In the genomic region with DNA sequence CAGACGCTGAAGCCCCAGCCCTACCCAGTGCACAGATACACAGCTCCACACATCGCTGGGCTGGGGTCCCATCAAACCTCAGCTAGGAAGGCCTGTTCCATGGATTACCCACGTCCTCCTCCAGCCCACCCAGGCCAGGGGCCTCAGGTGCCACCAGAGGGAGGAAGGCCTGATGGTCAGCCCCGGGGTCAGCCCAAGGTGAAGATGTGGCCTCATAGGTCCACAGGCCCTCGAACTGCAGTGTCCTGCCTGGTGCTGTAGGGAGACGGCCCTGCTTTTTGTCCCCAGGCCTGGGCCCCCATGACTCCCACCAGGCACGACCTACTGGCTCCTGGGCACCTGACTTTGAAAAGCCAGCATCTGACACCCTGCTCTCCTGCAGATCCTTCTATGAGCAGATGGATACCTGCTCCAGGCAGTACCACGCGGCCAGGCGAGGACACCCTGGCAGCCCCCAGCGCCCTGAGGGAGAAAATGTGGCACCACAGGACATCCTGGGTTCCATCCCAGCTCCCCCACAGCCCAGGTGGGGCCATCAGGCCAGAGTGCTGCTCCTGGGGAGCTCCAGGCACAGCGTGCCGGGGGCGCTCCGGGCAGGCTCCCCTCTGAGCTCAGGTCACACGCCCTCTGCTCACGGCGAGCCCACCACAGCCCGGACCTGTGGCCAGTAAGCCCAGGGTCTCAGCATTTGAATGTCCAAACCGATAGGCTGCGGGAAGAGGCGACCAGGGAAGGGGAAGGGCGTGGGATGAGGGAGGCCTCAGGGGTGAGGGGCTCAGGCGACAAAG, we compare ENCODE assay signal across 2 cellular contexts.
TF ChIP-seq lines count a peak whose summit lies in the region.

No MANE protein-coding gene starts in this region.

TF ChIP-seq in GM23338, 12 proteins besides CTCF, POLR2A, EP300 and RAD21:
- TF ChIP-seq, protein P1, sequence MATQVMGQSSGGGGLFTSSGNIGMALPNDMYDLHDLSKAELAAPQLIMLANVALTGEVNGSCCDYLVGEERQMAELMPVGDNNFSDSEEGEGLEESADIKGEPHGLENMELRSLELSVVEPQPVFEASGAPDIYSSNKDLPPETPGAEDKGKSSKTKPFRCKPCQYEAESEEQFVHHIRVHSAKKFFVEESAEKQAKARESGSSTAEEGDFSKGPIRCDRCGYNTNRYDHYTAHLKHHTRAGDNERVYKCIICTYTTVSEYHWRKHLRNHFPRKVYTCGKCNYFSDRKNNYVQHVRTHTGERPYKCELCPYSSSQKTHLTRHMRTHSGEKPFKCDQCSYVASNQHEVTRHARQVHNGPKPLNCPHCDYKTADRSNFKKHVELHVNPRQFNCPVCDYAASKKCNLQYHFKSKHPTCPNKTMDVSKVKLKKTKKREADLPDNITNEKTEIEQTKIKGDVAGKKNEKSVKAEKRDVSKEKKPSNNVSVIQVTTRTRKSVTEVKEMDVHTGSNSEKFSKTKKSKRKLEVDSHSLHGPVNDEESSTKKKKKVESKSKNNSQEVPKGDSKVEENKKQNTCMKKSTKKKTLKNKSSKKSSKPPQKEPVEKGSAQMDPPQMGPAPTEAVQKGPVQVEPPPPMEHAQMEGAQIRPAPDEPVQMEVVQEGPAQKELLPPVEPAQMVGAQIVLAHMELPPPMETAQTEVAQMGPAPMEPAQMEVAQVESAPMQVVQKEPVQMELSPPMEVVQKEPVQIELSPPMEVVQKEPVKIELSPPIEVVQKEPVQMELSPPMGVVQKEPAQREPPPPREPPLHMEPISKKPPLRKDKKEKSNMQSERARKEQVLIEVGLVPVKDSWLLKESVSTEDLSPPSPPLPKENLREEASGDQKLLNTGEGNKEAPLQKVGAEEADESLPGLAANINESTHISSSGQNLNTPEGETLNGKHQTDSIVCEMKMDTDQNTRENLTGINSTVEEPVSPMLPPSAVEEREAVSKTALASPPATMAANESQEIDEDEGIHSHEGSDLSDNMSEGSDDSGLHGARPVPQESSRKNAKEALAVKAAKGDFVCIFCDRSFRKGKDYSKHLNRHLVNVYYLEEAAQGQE (IDR thresholded peaks at IDR 0.05; ENCODE audit: unreplicated experiment) = no peak
- TF ChIP-seq JUNB (IDR thresholded peaks at IDR 0.05; ENCODE audit: unreplicated experiment) (no peak), EZH2 (IDR thresholded peaks at IDR 0.05; ENCODE audit: low read depth, unreplicated experiment) (no peak), ZNF114 (CRISPR knock-in tag; IDR thresholded peaks at IDR 0.05) (no peak), CREB1 (CRISPR knock-in tag; IDR thresholded peaks at IDR 0.05; ENCODE audit: low read depth) (no peak), EZH2phosphoT487 (IDR thresholded peaks at IDR 0.05; ENCODE audit: unreplicated experiment) (no peak), NANOG (IDR thresholded peaks at IDR 0.05; ENCODE audit: borderline replicate concordance) (no peak)

TF ChIP-seq in H1, 55 proteins besides CTCF, POLR2A, EP300 and RAD21:
- no peak for TF ChIP-seq YY1 (IDR thresholded peaks at IDR 0.05; ENCODE audit: low read depth, low read length)
- TF ChIP-seq, protein P2, sequence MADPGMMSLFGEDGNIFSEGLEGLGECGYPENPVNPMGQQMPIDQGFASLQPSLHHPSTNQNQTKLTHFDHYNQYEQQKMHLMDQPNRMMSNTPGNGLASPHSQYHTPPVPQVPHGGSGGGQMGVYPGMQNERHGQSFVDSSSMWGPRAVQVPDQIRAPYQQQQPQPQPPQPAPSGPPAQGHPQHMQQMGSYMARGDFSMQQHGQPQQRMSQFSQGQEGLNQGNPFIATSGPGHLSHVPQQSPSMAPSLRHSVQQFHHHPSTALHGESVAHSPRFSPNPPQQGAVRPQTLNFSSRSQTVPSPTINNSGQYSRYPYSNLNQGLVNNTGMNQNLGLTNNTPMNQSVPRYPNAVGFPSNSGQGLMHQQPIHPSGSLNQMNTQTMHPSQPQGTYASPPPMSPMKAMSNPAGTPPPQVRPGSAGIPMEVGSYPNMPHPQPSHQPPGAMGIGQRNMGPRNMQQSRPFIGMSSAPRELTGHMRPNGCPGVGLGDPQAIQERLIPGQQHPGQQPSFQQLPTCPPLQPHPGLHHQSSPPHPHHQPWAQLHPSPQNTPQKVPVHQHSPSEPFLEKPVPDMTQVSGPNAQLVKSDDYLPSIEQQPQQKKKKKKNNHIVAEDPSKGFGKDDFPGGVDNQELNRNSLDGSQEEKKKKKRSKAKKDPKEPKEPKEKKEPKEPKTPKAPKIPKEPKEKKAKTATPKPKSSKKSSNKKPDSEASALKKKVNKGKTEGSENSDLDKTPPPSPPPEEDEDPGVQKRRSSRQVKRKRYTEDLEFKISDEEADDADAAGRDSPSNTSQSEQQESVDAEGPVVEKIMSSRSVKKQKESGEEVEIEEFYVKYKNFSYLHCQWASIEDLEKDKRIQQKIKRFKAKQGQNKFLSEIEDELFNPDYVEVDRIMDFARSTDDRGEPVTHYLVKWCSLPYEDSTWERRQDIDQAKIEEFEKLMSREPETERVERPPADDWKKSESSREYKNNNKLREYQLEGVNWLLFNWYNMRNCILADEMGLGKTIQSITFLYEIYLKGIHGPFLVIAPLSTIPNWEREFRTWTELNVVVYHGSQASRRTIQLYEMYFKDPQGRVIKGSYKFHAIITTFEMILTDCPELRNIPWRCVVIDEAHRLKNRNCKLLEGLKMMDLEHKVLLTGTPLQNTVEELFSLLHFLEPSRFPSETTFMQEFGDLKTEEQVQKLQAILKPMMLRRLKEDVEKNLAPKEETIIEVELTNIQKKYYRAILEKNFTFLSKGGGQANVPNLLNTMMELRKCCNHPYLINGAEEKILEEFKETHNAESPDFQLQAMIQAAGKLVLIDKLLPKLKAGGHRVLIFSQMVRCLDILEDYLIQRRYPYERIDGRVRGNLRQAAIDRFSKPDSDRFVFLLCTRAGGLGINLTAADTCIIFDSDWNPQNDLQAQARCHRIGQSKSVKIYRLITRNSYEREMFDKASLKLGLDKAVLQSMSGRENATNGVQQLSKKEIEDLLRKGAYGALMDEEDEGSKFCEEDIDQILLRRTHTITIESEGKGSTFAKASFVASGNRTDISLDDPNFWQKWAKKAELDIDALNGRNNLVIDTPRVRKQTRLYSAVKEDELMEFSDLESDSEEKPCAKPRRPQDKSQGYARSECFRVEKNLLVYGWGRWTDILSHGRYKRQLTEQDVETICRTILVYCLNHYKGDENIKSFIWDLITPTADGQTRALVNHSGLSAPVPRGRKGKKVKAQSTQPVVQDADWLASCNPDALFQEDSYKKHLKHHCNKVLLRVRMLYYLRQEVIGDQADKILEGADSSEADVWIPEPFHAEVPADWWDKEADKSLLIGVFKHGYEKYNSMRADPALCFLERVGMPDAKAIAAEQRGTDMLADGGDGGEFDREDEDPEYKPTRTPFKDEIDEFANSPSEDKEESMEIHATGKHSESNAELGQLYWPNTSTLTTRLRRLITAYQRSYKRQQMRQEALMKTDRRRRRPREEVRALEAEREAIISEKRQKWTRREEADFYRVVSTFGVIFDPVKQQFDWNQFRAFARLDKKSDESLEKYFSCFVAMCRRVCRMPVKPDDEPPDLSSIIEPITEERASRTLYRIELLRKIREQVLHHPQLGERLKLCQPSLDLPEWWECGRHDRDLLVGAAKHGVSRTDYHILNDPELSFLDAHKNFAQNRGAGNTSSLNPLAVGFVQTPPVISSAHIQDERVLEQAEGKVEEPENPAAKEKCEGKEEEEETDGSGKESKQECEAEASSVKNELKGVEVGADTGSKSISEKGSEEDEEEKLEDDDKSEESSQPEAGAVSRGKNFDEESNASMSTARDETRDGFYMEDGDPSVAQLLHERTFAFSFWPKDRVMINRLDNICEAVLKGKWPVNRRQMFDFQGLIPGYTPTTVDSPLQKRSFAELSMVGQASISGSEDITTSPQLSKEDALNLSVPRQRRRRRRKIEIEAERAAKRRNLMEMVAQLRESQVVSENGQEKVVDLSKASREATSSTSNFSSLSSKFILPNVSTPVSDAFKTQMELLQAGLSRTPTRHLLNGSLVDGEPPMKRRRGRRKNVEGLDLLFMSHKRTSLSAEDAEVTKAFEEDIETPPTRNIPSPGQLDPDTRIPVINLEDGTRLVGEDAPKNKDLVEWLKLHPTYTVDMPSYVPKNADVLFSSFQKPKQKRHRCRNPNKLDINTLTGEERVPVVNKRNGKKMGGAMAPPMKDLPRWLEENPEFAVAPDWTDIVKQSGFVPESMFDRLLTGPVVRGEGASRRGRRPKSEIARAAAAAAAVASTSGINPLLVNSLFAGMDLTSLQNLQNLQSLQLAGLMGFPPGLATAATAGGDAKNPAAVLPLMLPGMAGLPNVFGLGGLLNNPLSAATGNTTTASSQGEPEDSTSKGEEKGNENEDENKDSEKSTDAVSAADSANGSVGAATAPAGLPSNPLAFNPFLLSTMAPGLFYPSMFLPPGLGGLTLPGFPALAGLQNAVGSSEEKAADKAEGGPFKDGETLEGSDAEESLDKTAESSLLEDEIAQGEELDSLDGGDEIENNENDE (IDR thresholded peaks at IDR 0.05; ENCODE audit: insufficient replicate concordance, low read length) = no peak
- TF ChIP-seq BRCA1 (IDR thresholded peaks at IDR 0.05; ENCODE audit: low read depth, low read length) = no peak
- TF ChIP-seq, protein P3, sequence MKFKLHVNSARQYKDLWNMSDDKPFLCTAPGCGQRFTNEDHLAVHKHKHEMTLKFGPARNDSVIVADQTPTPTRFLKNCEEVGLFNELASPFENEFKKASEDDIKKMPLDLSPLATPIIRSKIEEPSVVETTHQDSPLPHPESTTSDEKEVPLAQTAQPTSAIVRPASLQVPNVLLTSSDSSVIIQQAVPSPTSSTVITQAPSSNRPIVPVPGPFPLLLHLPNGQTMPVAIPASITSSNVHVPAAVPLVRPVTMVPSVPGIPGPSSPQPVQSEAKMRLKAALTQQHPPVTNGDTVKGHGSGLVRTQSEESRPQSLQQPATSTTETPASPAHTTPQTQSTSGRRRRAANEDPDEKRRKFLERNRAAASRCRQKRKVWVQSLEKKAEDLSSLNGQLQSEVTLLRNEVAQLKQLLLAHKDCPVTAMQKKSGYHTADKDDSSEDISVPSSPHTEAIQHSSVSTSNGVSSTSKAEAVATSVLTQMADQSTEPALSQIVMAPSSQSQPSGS (IDR thresholded peaks at IDR 0.05; ENCODE audit: low read length) = no peak
- TF ChIP-seq MAFK (IDR thresholded peaks at IDR 0.05; ENCODE audit: low read depth, low read length) = no peak
- TF ChIP-seq SP1 (IDR thresholded peaks at IDR 0.05; ENCODE audit: low read depth, low read length) = no peak
- no peak for TF ChIP-seq SAP30 (IDR thresholded peaks at IDR 0.05; ENCODE audit: insufficient read depth, insufficient replicate concordance, low read length)
- TF ChIP-seq POLR2AphosphoS5 (IDR thresholded peaks at IDR 0.05; ENCODE audit: low read depth, low read length) = no peak
- no peak for TF ChIP-seq JUND (IDR thresholded peaks at IDR 0.05; ENCODE audit: low read length)
- TF ChIP-seq CHD2 (IDR thresholded peaks at IDR 0.05; ENCODE audit: low read length) = no peak
- TF ChIP-seq KDM5A (IDR thresholded peaks at IDR 0.05; ENCODE audit: low read length) = no peak
- no peak for TF ChIP-seq SP2 (IDR thresholded peaks at IDR 0.05; ENCODE audit: low read length)
- no peak for TF ChIP-seq KDM1A (IDR thresholded peaks at IDR 0.05; ENCODE audit: borderline replicate concordance, low read length)
- TF ChIP-seq HDAC6 (IDR thresholded peaks at IDR 0.05; ENCODE audit: low read depth, low read length) = no peak
- no peak for TF ChIP-seq EGR1 (IDR thresholded peaks at IDR 0.05; ENCODE audit: borderline replicate concordance, low read depth, low read length)
- no peak for TF ChIP-seq PHF8 (conservative IDR thresholded peaks at IDR 0.05; ENCODE audit: low read depth, low read length)
- no peak for TF ChIP-seq FOSL1 (IDR thresholded peaks at IDR 0.05; ENCODE audit: insufficient read depth, low read depth, low read length)
